9 cellular contexts compared by ENCODE assay signal in genomic region chr16:27400751-27401620, GRCh38. TPM values are rescaled to one million over a fixed set of nuclear protein-coding genes. Genes with fewer than 3 reads are reported as not detected.
DNase-seq lines count a peak whose midpoint lies in the region; TF ChIP-seq lines count a peak whose summit lies in the region.
"Had no signal": no experiment of that assay in that cellular context is flagged by ENCODE, and none has a peak within 500 bp of the region (broad histone marks: within the 10 kb centered on the region; RNA-seq: fewer than 3 reads in every experiment).

No MANE protein-coding gene starts in this region.

- H3K36me3 Mint-ChIP-seq in activated naive CD4-positive, alpha-beta T cell treated with anti-CD3 and anti-CD28 coated beads, Interleukin-2, amount 50 U/mL, for 24 hours: peaks cover 19% of the 10 kb centered on the region
- no peaks in the 10 kb centered on the region for H3K36me3 Mint-ChIP-seq in type B pancreatic cell

- H3K27me3 ChIP-seq in SJCRH30: no peaks in the 10 kb centered on the region
- no peaks in the 10 kb centered on the region for H3K27me3 ChIP-seq in BE2C

- H3K4me3 ChIP-seq in SJCRH30 (no peak overlapping the region), BE2C (ENCODE audit: low read depth, low read length) (no peak overlapping the region)

- DNase-seq in activated naive CD4-positive, alpha-beta T cell treated with anti-CD3 and anti-CD28 coated beads, Interleukin-2, amount 50 U/mL, for 16 hours: no peak
- DNase-seq in SJCRH30 (no peak), fibroblast of peridontal ligament (ENCODE audit: extremely low read depth) (peak; percentile 58), type B pancreatic cell (ENCODE audit: extremely low spot score, unreplicated experiment) (no peak), SK-N-DZ (ENCODE audit: low spot score) (no peak), BE2C (no peak)
- no peak for DNase-seq in stimulated activated CD4-positive, alpha-beta T cell treated with anti-CD3 and anti-CD28 coated beads, Interleukin-4, amount 100 ng/mL, for 4 hours
- DNase-seq: NCI-H526 treated with DMSO at 0.1 percent for 48 hours had no signal

- H3K27ac ChIP-seq in SJCRH30: peak overlapping the region; percentile 67; the same call in 1 of the 2 replicates

- peak overlapping the region; percentile 89 for H3K27ac Mint-ChIP-seq in activated naive CD4-positive, alpha-beta T cell treated with anti-CD3 and anti-CD28 coated beads, Interleukin-2, amount 50 U/mL, for 24 hours
- H3K27ac Mint-ChIP-seq in type B pancreatic cell: no peak overlapping the region

- no peaks in the 10 kb centered on the region for H3K9me3 ChIP-seq in SJCRH30 (replicated peaks)
- no peaks in the 10 kb centered on the region for H3K9me3 ChIP-seq in BE2C

- H3K36me3 ChIP-seq in SJCRH30: no peaks in the 10 kb centered on the region
- no peaks in the 10 kb centered on the region for H3K36me3 ChIP-seq in BE2C

- no peaks in the 10 kb centered on the region for H3K27me3 Mint-ChIP-seq in activated naive CD4-positive, alpha-beta T cell treated with anti-CD3 and anti-CD28 coated beads, Interleukin-2, amount 50 U/mL, for 24 hours
- peaks cover 21% of the 10 kb centered on the region for H3K27me3 Mint-ChIP-seq in type B pancreatic cell

- TF ChIP-seq CTCF in type B pancreatic cell (conservative IDR thresholded peaks at IDR 0.05) (no peak), BE2C (IDR thresholded peaks at IDR 0.05; ENCODE audit: low read depth, low read length) (no peak)

- peaks cover 44% of the 10 kb centered on the region for H3K4me1 Mint-ChIP-seq in activated naive CD4-positive, alpha-beta T cell treated with anti-CD3 and anti-CD28 coated beads, Interleukin-2, amount 50 U/mL, for 24 hours
- H3K4me1 Mint-ChIP-seq in type B pancreatic cell (ENCODE audit: unreplicated experiment): no peaks in the 10 kb centered on the region

- H3K4me3 Mint-ChIP-seq in activated naive CD4-positive, alpha-beta T cell treated with anti-CD3 and anti-CD28 coated beads, Interleukin-2, amount 50 U/mL, for 24 hours: peak overlapping the region; percentile 70
- no peak overlapping the region for H3K4me3 Mint-ChIP-seq in type B pancreatic cell

- H3K4me1 ChIP-seq in SJCRH30: peaks cover 16% of the 10 kb centered on the region; the same call in 1 of the 2 replicates
- H3K4me1 ChIP-seq in BE2C: no peaks in the 10 kb centered on the region

- H3K9me3 Mint-ChIP-seq in activated naive CD4-positive, alpha-beta T cell treated with anti-CD3 and anti-CD28 coated beads, Interleukin-2, amount 50 U/mL, for 24 hours: no peaks in the 10 kb centered on the region
- H3K9me3 Mint-ChIP-seq in type B pancreatic cell: no peaks in the 10 kb centered on the region

RNA-seq across cellular contexts. Expression of gene IL21R, which starts 1.0 kb away (rescaled TPM):
- total RNA-seq in SJCRH30 (2014; rRNA removed; shearing (Covaris generic)): 3.8 and 4.6 TPM in 2 replicates
- total RNA-seq in type B pancreatic cell (ENCODE audit: low replicate concordance): 0.29 TPM in 1 of 2 replicates, not detected in the other
- 1.5 and 1.6 TPM in 2 replicates for polyA plus RNA-seq in SK-N-DZ (2014; cell fraction: cytosol; rRNA removed)
- polyA plus RNA-seq in SK-N-DZ (2014; cell fraction: nucleus; rRNA removed): 0.69 and 0.82 TPM in 2 replicates
- not detected for polyA plus RNA-seq in BE2C (2012; ENCODE audit: insufficient read depth, insufficient read length, low read depth)
